Comparison of ENCODE assay signal across 29 cellular contexts in the genomic region with DNA sequence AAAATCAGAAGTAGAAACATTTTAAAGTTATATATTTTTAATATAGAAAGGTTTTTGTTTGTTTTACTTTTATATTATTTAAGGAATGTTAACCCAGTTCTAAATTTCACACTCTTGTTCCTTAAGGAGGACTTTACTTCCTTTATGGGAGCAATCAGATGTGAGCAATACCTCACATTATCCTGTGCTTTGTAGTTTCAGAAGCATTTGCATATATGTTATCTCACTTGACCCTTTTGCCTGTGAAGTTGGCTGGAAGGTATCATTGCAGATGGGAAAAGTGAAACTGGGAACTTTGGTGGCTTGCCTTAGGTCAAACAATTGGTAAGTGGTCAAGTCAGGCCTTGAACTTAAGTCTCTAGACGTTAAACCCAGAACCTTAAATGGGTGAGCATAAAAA.
DNase-seq lines count a peak whose midpoint lies in the region; ATAC-seq, FAIRE-seq and TF ChIP-seq lines count a peak whose summit lies in the region.
"Had no signal": no experiment of that assay in that cellular context is flagged by ENCODE, and none has a peak within 500 bp of the region (broad histone marks: within the 10 kb centered on the region; RNA-seq: fewer than 3 reads in every experiment).

No MANE protein-coding gene starts in this region.

- H3K4me2 ChIP-seq in HCT116 (ENCODE audit: low read length) (peak overlapping the region; percentile 37), K562 (ENCODE audit: insufficient read depth, low read length) (no peak overlapping the region), hepatocyte (no peak overlapping the region)
- H3K4me2 ChIP-seq: PC-9 had no signal

- in situ Hi-C loops in K562 (cut with MboI): loop anchor here (10.0 kb wide), 3 partner anchors 129 to 221 kb away; no protein-coding TSS in a partner anchor
- in situ Hi-C loops in G401 (cut with HindIII; ENCODE audit: low sequenced_read_pairs): no loop called here

- H3K9me3 Mint-ChIP-seq in type B pancreatic cell: no peaks in the 10 kb centered on the region
- H3K9me3 Mint-ChIP-seq: CD8-positive, alpha-beta memory T cell had no signal

- TF ChIP-seq EP300 in K562 (IDR thresholded peaks at IDR 0.05; ENCODE audit: low read length): no peak

- RAD21 ChIA-PET in HCT116 (lab: Charles Lee; ENCODE audit: low non-redundant PET in 1 of 2, low total read pairs in 2 of 2, uncharacterized antibody in 2 of 2, unreplicated experiment in 2 of 2): no interaction called here

- H3K9ac ChIP-seq in HCT116 (ENCODE audit: low read length) (peak overlapping the region; percentile 38), K562 (ENCODE audit: insufficient read depth in 1 of 2, low read depth in 2 of 2, low read length in 2 of 2) (no peak overlapping the region), mucosa of rectum (ENCODE audit: low read depth in 1 of 2, low read length in 2 of 2) (no peak overlapping the region)

- intact Hi-C loops in HCT116 (cut with micrococcal nuclease) (no loop called here), K562 (cut with micrococcal nuclease) (no loop called here)

- POLR2A ChIA-PET in HCT116 (lab: Charles Lee): interaction anchor here (0.8 to 3.4 kb wide), 4 partner anchors 84 to 132 kb away, joined by 3 to 14 read pairs (median 3); no protein-coding TSS in a partner anchor
- POLR2A ChIA-PET in K562 (lab: Yijun Ruan, JAX): no interaction called here

- no peaks in the 10 kb centered on the region for H3K9me1 ChIP-seq in K562 (ENCODE audit: control insufficient read depth, insufficient read depth, low read length)

- CTCF ChIA-PET in HCT116 (lab: Charles Lee): interaction anchor here (1.2 kb wide), 1 partner anchor 136 kb away, joined by 4 read pairs; no protein-coding TSS in a partner anchor
- CTCF ChIA-PET in K562 (lab: Yijun Ruan, JAX; ENCODE audit: low intra/inter-chr PET ratio): interaction anchor here (1.3 kb wide), 1 partner anchor 88 kb away, joined by 4 read pairs; no protein-coding TSS in a partner anchor

- H3K4me1 ChIP-seq in HCT116 (ENCODE audit: control insufficient read depth in 1 of 2, insufficient read depth in 2 of 2, low read length in 2 of 2) (peaks cover 80 to 96% of the 10 kb centered on the region in 2 experiments), K562 (replicated peaks in 1 of 2; ENCODE audit: control insufficient read depth in 2 of 2, insufficient read depth in 2 of 2, low read length in 2 of 2) (peaks cover 0 to 10% of the 10 kb centered on the region in 2 experiments; a peak in 1 of 5 replicates), hepatocyte (ENCODE audit: insufficient read depth) (peaks cover 37% of the 10 kb centered on the region), mucosa of rectum (ENCODE audit: control insufficient read depth in 2 of 2, insufficient read depth in 2 of 2, low read length in 2 of 2) (peaks cover 5 to 39% of the 10 kb centered on the region in 2 donors)
- H3K4me1 ChIP-seq: SJCRH30 had no signal

- H2AFZ ChIP-seq in HCT116 (ENCODE audit: low read depth, low read length, poor library complexity, severe bottlenecking): peak overlapping the region; percentile 49
- peak overlapping the region; percentile 42 for H2AFZ ChIP-seq in K562 (ENCODE audit: low read depth, low read length)
- H2AFZ ChIP-seq in hepatocyte: no peak overlapping the region
- H2AFZ ChIP-seq: PC-9 had no signal

- no peaks in the 10 kb centered on the region for H3K36me3 ChIP-seq in HCT116 (ENCODE audit: control insufficient read depth in 1 of 2, insufficient read depth in 2 of 2, low read length in 2 of 2)
- no peaks in the 10 kb centered on the region for H3K36me3 ChIP-seq in K562 (ENCODE audit: control insufficient read depth, insufficient read depth, low read length)
- no peaks in the 10 kb centered on the region for H3K36me3 ChIP-seq in hepatocyte (replicated peaks; ENCODE audit: insufficient read depth, low read depth)
- no peaks in the 10 kb centered on the region for H3K36me3 ChIP-seq in mucosa of rectum (ENCODE audit: control insufficient read depth in 2 of 2, insufficient read depth in 2 of 2, low read length in 2 of 2)
- H3K36me3 ChIP-seq: SJCRH30 had no signal

- H3K27ac ChIP-seq in HCT116 (ENCODE audit: low read depth, low read length): peak overlapping the region; percentile 92
- H3K27ac ChIP-seq in K562 (ENCODE audit: extremely low read depth, low read depth, low read length): no peak overlapping the region
- H3K27ac ChIP-seq in hepatocyte: peak overlapping the region; percentile 79
- H3K27ac ChIP-seq in mucosa of rectum (ENCODE audit: low read depth in 2 of 2, low read length in 2 of 2): peak overlapping the region; percentile 33 to 68
- H3K27ac ChIP-seq: C4-2B, HL-60, PC-9, SJCRH30 had no signal

- H3K9me2 ChIP-seq in HCT116 (ENCODE audit: insufficient read depth) (no peaks in the 10 kb centered on the region), hepatocyte (replicated peaks; ENCODE audit: insufficient read depth) (no peaks in the 10 kb centered on the region)

- TF ChIP-seq POLR2A in HCT116 (IDR thresholded peaks at IDR 0.05; ENCODE audit: borderline replicate concordance, extremely low read depth, insufficient read depth, insufficient read length) (no peak), K562 (conservative IDR thresholded peaks at IDR 0.05) (no peak)

- no peak for TF ChIP-seq CTCF in HCT116 (IDR thresholded peaks at IDR 0.05 in 2 of 3, conservative IDR thresholded peaks at IDR 0.05 in 1 of 3; ENCODE audit: borderline replicate concordance in 1 of 3, insufficient read depth in 1 of 3, low read depth in 2 of 3, low read length in 2 of 3)
- TF ChIP-seq CTCF in K562 (IDR thresholded peaks at IDR 0.05 in 2 of 3, conservative IDR thresholded peaks at IDR 0.05 in 1 of 3; ENCODE audit: insufficient read depth in 2 of 3, low read depth in 1 of 3, low read length in 3 of 3): no peak
- no peak for TF ChIP-seq CTCF in hepatocyte (IDR thresholded peaks at IDR 0.05; ENCODE audit: poor library complexity)
- no peak for TF ChIP-seq CTCF in type B pancreatic cell (conservative IDR thresholded peaks at IDR 0.05)

- 18% methylated on average over 1 of the region's 1 CpG for WGBS in K562 (ENCODE audit: insufficient coverage, low coverage, missing lambda C conversion rate)
- WGBS in hepatocyte (ENCODE audit: low lambda C conversion rate, missing lambda C conversion rate): 68% methylated on average over 1 of the region's 1 CpG

- peaks cover 7% of the 10 kb centered on the region for H3K27me3 Mint-ChIP-seq in type B pancreatic cell

- BruUV-seq in HCT116 (replicated peaks; lab: Mats Ljungman, UMichigan): no TSS peak
- BruUV-seq in K562 (replicated peaks; lab: Mats Ljungman, UMichigan): no TSS peak

- ATAC-seq in HCT116: no peak
- ATAC-seq in K562: peak; percentile 8; the same call in 2 of the 3 replicates
- no peak for ATAC-seq in HG03571 (IDR thresholded peaks at IDR 0.05; ENCODE audit: unreplicated experiment)
- ATAC-seq in GM18858 (IDR thresholded peaks at IDR 0.05; ENCODE audit: unreplicated experiment): no peak
- ATAC-seq: Right ventricle myocardium inferior, SK-N-SH treated with all-trans-retinoic acid at 6 μM for 48 hours had no signal

- H3K27me3 ChIP-seq in HCT116 (ENCODE audit: insufficient read depth, low read length): no peaks in the 10 kb centered on the region
- no peaks in the 10 kb centered on the region for H3K27me3 ChIP-seq in K562 (ENCODE audit: control insufficient read depth in 2 of 2, insufficient read depth in 2 of 2, low read length in 2 of 2)
- H3K27me3 ChIP-seq in hepatocyte: no peaks in the 10 kb centered on the region
- no peaks in the 10 kb centered on the region for H3K27me3 ChIP-seq in mucosa of rectum (ENCODE audit: control insufficient read depth in 2 of 2, insufficient read depth in 2 of 2, low read length in 2 of 2)
- H3K27me3 ChIP-seq: SJCRH30 had no signal

- H3K9me3 ChIP-seq in HCT116 (ENCODE audit: control insufficient read depth in 1 of 2, insufficient read depth in 1 of 2, low read depth in 1 of 2, low read length in 2 of 2) (no peaks in the 10 kb centered on the region), K562 (replicated peaks; ENCODE audit: control insufficient read depth, insufficient read depth, low read depth, low read length) (no peaks in the 10 kb centered on the region), hepatocyte (ENCODE audit: low read depth) (no peaks in the 10 kb centered on the region), mucosa of rectum (ENCODE audit: control insufficient read depth in 2 of 2, low read length in 2 of 2) (no peaks in the 10 kb centered on the region)
- H3K9me3 ChIP-seq: SJCRH30 had no signal

- no peaks in the 10 kb centered on the region for H3K79me2 ChIP-seq in HCT116 (ENCODE audit: insufficient read depth, low read length)
- no peaks in the 10 kb centered on the region for H3K79me2 ChIP-seq in K562 (ENCODE audit: control insufficient read depth, insufficient read depth, low read length)
- H3K79me2 ChIP-seq in hepatocyte: no peaks in the 10 kb centered on the region

- H3K4me3 Mint-ChIP-seq in type B pancreatic cell: no peak overlapping the region
- H3K4me3 Mint-ChIP-seq: B cell; CD8-positive, alpha-beta memory T cell had no signal

- FAIRE-seq in K562 (lab: Jason Lieb, UNC): no peak
- FAIRE-seq: H1 had no signal

- peaks cover 9% of the 10 kb centered on the region for H3K4me1 Mint-ChIP-seq in type B pancreatic cell (ENCODE audit: unreplicated experiment)
- H3K4me1 Mint-ChIP-seq: B cell had no signal

- H4K20me1 ChIP-seq in HCT116 (ENCODE audit: insufficient read depth) (no peaks in the 10 kb centered on the region), K562 (replicated peaks; ENCODE audit: control insufficient read depth, insufficient read depth, low read length) (no peaks in the 10 kb centered on the region), hepatocyte (ENCODE audit: insufficient read depth, poor library complexity, severe bottlenecking) (no peaks in the 10 kb centered on the region)

- TF ChIP-seq RAD21 in HCT116 (IDR thresholded peaks at IDR 0.05; ENCODE audit: low read depth) (no peak), K562 (CRISPR knock-in tag; conservative IDR thresholded peaks at IDR 0.05 in 1 of 2, IDR thresholded peaks at IDR 0.05 in 1 of 2) (no peak)

- no peaks in the 10 kb centered on the region for H3K36me3 Mint-ChIP-seq in type B pancreatic cell
- H3K36me3 Mint-ChIP-seq: CD8-positive, alpha-beta memory T cell had no signal

- no peak overlapping the region for H3K27ac Mint-ChIP-seq in type B pancreatic cell
- H3K27ac Mint-ChIP-seq: B cell; CD8-positive, alpha-beta memory T cell had no signal

- DNase-seq in HCT116 (ENCODE audit: low read depth, low spot score): no peak
- peak in 1 of 4 experiments; percentile 21 for DNase-seq in K562 (ENCODE audit: extremely low read depth in 1 of 4, low spot score in 3 of 4)
- DNase-seq in hepatocyte (ENCODE audit: low spot score): no peak
- DNase-seq in G401 (ENCODE audit: low spot score): no peak
- DNase-seq in type B pancreatic cell (ENCODE audit: extremely low spot score, unreplicated experiment): no peak
- DNase-seq: CD8-positive, alpha-beta memory T cell; DMS153; DND-41; HCEC 1CT; Karpas-422; NCI-H1092 treated with DMSO at 0.1 percent for 48 hours; NCI-H1436; NCI-H187; NCI-H2081 treated with DMSO at 0.1 percent for 48 hours; NCI-H2171 treated with DMSO at 0.1 percent for 48 hours; NCI-H345; NCI-H510A treated with DMSO at 0.1 percent for 48 hours; NCI-H748 treated with DMSO at 0.1 percent for 48 hours; PC-9; SJCRH30 had no signal

- H3K4me3 ChIP-seq in HCT116 (replicated peaks in 1 of 2; ENCODE audit: low read depth in 1 of 2, low read length in 2 of 2) (no peak overlapping the region), K562 (no peak overlapping the region), hepatocyte (no peak overlapping the region), mucosa of rectum (ENCODE audit: low read length in 2 of 2) (no peak overlapping the region)
- H3K4me3 ChIP-seq: PC-9, SJCRH30 had no signal
